In the genomic region with DNA sequence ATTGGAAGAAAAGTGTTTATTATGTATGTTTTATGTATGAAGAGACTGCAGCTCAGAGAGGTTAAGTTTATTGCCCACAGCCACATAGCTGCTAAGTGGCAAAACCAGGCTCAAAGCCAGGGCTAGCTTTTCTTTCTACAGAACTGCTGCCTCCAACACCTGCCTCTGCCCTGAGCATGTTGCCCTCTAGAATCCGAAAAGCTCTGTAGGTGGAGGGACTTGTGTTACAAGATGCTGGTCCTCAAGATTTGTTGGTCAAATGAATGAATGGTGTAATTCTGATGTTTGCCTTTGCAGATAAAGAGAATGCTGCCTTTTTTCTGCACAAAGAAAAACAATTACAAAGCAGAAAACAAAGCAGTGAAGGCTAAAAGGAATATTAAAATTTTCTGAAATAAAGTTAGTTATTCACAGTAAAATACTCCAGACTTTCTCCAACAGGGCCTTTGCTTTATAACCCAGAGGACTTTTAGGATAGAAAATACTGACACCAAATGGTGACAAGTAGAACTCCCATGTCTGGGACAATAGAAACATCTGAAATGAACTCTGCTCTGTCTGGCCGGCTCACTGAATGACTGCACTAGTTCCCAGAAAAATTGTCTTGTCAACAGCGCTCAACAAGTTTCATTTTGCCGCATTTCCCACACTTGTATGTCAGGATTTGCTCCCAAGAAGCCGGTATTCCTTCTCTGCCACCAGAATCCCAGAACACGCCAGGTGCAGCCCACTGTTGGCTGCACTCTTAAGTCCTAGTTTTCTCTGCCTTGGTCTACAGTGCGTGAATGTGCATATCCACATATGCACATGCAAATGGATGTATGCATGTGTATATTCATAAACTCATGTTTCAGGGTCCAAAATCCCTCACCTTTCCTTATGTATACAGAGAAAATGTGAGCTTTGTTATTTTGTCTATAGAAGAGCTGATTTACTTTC, we compare ENCODE assay signal across 8 cellular contexts. TPM values are rescaled to one million over a fixed set of nuclear protein-coding genes. Genes with fewer than 3 reads are reported as not detected.
DNase-seq lines count a peak whose midpoint lies in the region; ATAC-seq and TF ChIP-seq lines count a peak whose summit lies in the region.

No MANE protein-coding gene starts in this region.

- ATAC-seq in HG02852 (IDR thresholded peaks at IDR 0.05; ENCODE audit: unreplicated experiment): peak; percentile 56
- ATAC-seq in right lobe of liver: peak; percentile 96 to 99 (median 98)

- POLR2A ChIA-PET in GM10248 (lab: Yijun Ruan, JAX): no interaction called here

- no peak overlapping the region for H3K27ac ChIP-seq in right lobe of liver

- DNase-seq in AG08395 (ENCODE audit: low spot score) (peak; percentile 45), GM10248 (ENCODE audit: extremely low spot score) (peak; percentile 49), NCI-H526 treated with DMSO at 0.1 percent for 48 hours (lab: John Stamatoyannopoulos, UW) (peak; percentile 34), cardiac fibroblast (ENCODE audit: low read depth in 2 of 2) (peak; percentile 58 to 63), right lobe of liver (peak in 2 of 3 donors; percentile 30 to 52), NCI-H226 (no peak), activated gamma-delta T cell treated with Interleukin-2 at 50 U/mL for 16 hours (no peak)

- CTCF ChIA-PET in GM10248 (lab: Yijun Ruan, JAX): interaction anchor here (0.6 to 17.3 kb wide), 37 partner anchors 9 to 684 kb away, joined by 3 to 548 read pairs (median 6); a partner anchor contains a TSS

- H3K36me3 ChIP-seq in right lobe of liver: no peaks in the 10 kb centered on the region

- TF ChIP-seq CTCF in GM10248 (IDR thresholded peaks at IDR 0.05; ENCODE audit: control extremely low read depth, extremely low read depth, low read depth, missing control alignments): peak; percentile 63
- peak; percentile 49 for TF ChIP-seq CTCF in cardiac fibroblast (IDR thresholded peaks at IDR 0.05; ENCODE audit: low read depth, low read length)
- TF ChIP-seq CTCF in right lobe of liver (IDR thresholded peaks at IDR 0.05): peak; percentile 66 to 86 (median 73)

- H3K9me3 ChIP-seq in right lobe of liver: no peaks in the 10 kb centered on the region

- no peaks in the 10 kb centered on the region for H3K27me3 ChIP-seq in right lobe of liver

- intact Hi-C loops in right lobe of liver (cut with DNase I): no loop called here

- no peak for TF ChIP-seq POLR2A in right lobe of liver (IDR thresholded peaks at IDR 0.05)

- H3K4me3 ChIP-seq in cardiac fibroblast (replicated peaks in 1 of 2; ENCODE audit: low read depth in 2 of 2, low read length in 2 of 2): no peak overlapping the region
- H3K4me3 ChIP-seq in right lobe of liver: no peak overlapping the region

- 27% methylated on average over 7 of the region's 7 CpGs for WGBS in right lobe of liver (ENCODE audit: insufficient coverage, low coverage, low lambda C conversion rate, missing lambda C conversion rate)

- peaks cover 0 to 9% (median 3%) of the 10 kb centered on the region in 4 donors for H3K4me1 ChIP-seq in right lobe of liver

RNA-seq across cellular contexts. Expression of a gene that starts 11.0 kb away (rescaled TPM):
- not detected for total RNA-seq in right lobe of liver

RNA-seq across cellular contexts. Expression of a gene that starts 21.9 kb away (rescaled TPM):
- total RNA-seq in right lobe of liver: 10 to 100 TPM in 5 of 6 experiments, 1 to 10 TPM in 1; 9.9 to 47.7 (median 20.9) TPM

Comparison
In these comparisons a context has a peak if more than half of its experiments do, and no peak if none do; other contexts are left out.
1. DNase-seq: peak in AG08395 (single experiment), GM10248 (single experiment), NCI-H526 treated with DMSO at 0.1 percent for 48 hours (single experiment), cardiac fibroblast (2 of 2) and right lobe of liver (2 of 3); none in NCI-H226 (single experiment) and activated gamma-delta T cell treated with Interleukin-2 at 50 U/mL for 16 hours (single experiment).
2. Peak in every context shown above with its lines, with median percentiles within 50 percentile points of each other: CTCF ChIP-seq.